ENCODE assay signal across 20 cellular contexts in genomic region chr19:47720669-47721068, GRCh38. TPM values are rescaled to one million over a fixed set of nuclear protein-coding genes. Genes with fewer than 3 reads are reported as not detected.
DNase-seq lines count a peak whose midpoint lies in the region; ATAC-seq and TF ChIP-seq lines count a peak whose summit lies in the region.
"Had no signal": no experiment of that assay in that cellular context is flagged by ENCODE, and none has a peak within 500 bp of the region (broad histone marks: within the 10 kb centered on the region; RNA-seq: fewer than 3 reads in every experiment).

No MANE protein-coding gene starts in this region.

- intact Hi-C loops in HCT116 (cut with micrococcal nuclease) = no loop called here

- no peaks in the 10 kb centered on the region for H4K20me1 ChIP-seq in HCT116 (ENCODE audit: insufficient read depth)

- BruUV-seq in HCT116 (replicated peaks; lab: Mats Ljungman, UMichigan) = TSS peak; percentile 13

- no peak overlapping the region for H3K4me2 ChIP-seq in HCT116 (ENCODE audit: low read length)

- TF ChIP-seq CTCF in HCT116 (IDR thresholded peaks at IDR 0.05 in 2 of 3, conservative IDR thresholded peaks at IDR 0.05 in 1 of 3; ENCODE audit: borderline replicate concordance in 1 of 3, insufficient read depth in 1 of 3, low read depth in 2 of 3, low read length in 2 of 3) = no peak
- no peak for TF ChIP-seq CTCF in chondrocyte (IDR thresholded peaks at IDR 0.05)
- no peak for TF ChIP-seq CTCF in nephron (IDR thresholded peaks at IDR 0.05; ENCODE audit: unreplicated experiment in 3 of 3)
- no peak for TF ChIP-seq CTCF in thoracic aorta (IDR thresholded peaks at IDR 0.05)

- H3K27ac ChIP-seq in HCT116 (ENCODE audit: low read depth, low read length) (no peak overlapping the region), thoracic aorta (peak overlapping the region; percentile 88 to 89)
- H3K27ac ChIP-seq: C4-2B, HL-60 had no signal

- H3K27me3 Mint-ChIP-seq in chondrocyte (ENCODE audit: low read depth) = no peaks in the 10 kb centered on the region
- peaks cover 5% of the 10 kb centered on the region for H3K27me3 Mint-ChIP-seq in nephron (ENCODE audit: low read depth)

- H3K36me3 Mint-ChIP-seq in chondrocyte (ENCODE audit: low read depth) = peaks cover 30% of the 10 kb centered on the region
- H3K36me3 Mint-ChIP-seq in nephron (ENCODE audit: low read depth) = peaks cover 9% of the 10 kb centered on the region
- H3K36me3 Mint-ChIP-seq: activated naive CD4-positive, alpha-beta T cell treated with anti-CD3 and anti-CD28 coated beads, Interleukin-2, amount 10 ng/mL, durations not matched to agents 7 days and 5 days had no signal

- no peaks in the 10 kb centered on the region for H3K9me3 Mint-ChIP-seq in chondrocyte (ENCODE audit: low read depth)
- H3K9me3 Mint-ChIP-seq in nephron = no peaks in the 10 kb centered on the region
- H3K9me3 Mint-ChIP-seq: activated naive CD4-positive, alpha-beta T cell treated with anti-CD3 and anti-CD28 coated beads, Interleukin-2, amount 10 ng/mL, durations not matched to agents 7 days and 5 days had no signal

- no peaks in the 10 kb centered on the region for H3K9me2 ChIP-seq in HCT116 (ENCODE audit: insufficient read depth)

- no peak overlapping the region for H2AFZ ChIP-seq in HCT116 (ENCODE audit: low read depth, low read length, poor library complexity, severe bottlenecking)

- DNase-seq in HCT116 (ENCODE audit: low read depth, low spot score) (no peak), chondrocyte (ENCODE audit: low spot score) (no peak), thoracic aorta (ENCODE audit: low spot score) (no peak), activated T-cell treated with anti-CD3 and anti-CD28 coated beads for 4 hours (no peak)
- DNase-seq in activated CD4-positive, alpha-beta T cell treated with anti-CD3 and anti-CD28 coated beads for 1 hour = no peak
- DNase-seq: activated CD4-positive, CD25-positive, alpha-beta regulatory T cell; activated CD8-positive, alpha-beta memory T cell treated with anti-CD3 and anti-CD28 coated beads, Interleukin-2, amount 50 U/mL, for 48 hours; activated naive CD4-positive, alpha-beta T cell treated with anti-CD3 and anti-CD28 coated beads, Interleukin-2, amount 10 ng/mL, durations not matched to agents 7 days and 5 days; DMS79 treated with DMSO at 0.1 percent for 48 hours; effector CD8-positive, alpha-beta T cell; Kasumi-1; NCI-H1694 treated with DMSO at 0.1 percent for 48 hours; NCI-H510A treated with DMSO at 0.1 percent for 48 hours; PC-3; stimulated activated CD4-positive, alpha-beta T cell treated with anti-CD3 and anti-CD28 coated beads, Interleukin-2, amount 100 ng/mL, for 48 hours; T-helper 1 cell had no signal

- H3K9me3 ChIP-seq in HCT116 (ENCODE audit: control insufficient read depth in 1 of 2, insufficient read depth in 1 of 2, low read depth in 1 of 2, low read length in 2 of 2) (no peaks in the 10 kb centered on the region), thoracic aorta (no peaks in the 10 kb centered on the region)

- peaks cover 19% of the 10 kb centered on the region for H3K79me2 ChIP-seq in HCT116 (ENCODE audit: insufficient read depth, low read length)

- no peak for TF ChIP-seq POLR2A in HCT116 (IDR thresholded peaks at IDR 0.05; ENCODE audit: borderline replicate concordance, extremely low read depth, insufficient read depth, insufficient read length)

- H3K4me1 ChIP-seq in HCT116 (ENCODE audit: control insufficient read depth in 1 of 2, insufficient read depth in 2 of 2, low read length in 2 of 2) (peaks cover 7 to 32% of the 10 kb centered on the region in 2 experiments; a peak in 3 of 4 replicates), thoracic aorta (ENCODE audit: control insufficient read depth in 1 of 2, low read depth in 2 of 2) (peaks cover 35 to 75% of the 10 kb centered on the region in 2 donors)

- H3K36me3 ChIP-seq in HCT116 (ENCODE audit: control insufficient read depth in 1 of 2, insufficient read depth in 2 of 2, low read length in 2 of 2) = peaks cover 3 to 10% of the 10 kb centered on the region in 2 experiments; a peak in 2 of 4 replicates
- H3K36me3 ChIP-seq in thoracic aorta = peaks cover 20% of the 10 kb centered on the region

- no peak overlapping the region for H3K9ac ChIP-seq in HCT116 (ENCODE audit: low read length)

- H3K27me3 ChIP-seq in HCT116 (ENCODE audit: insufficient read depth, low read length) (no peaks in the 10 kb centered on the region), thoracic aorta (replicated peaks; ENCODE audit: insufficient read depth) (no peaks in the 10 kb centered on the region)

- peak overlapping the region; percentile 100 for H3K4me3 Mint-ChIP-seq in chondrocyte (ENCODE audit: unreplicated experiment)
- H3K4me3 Mint-ChIP-seq in nephron = peak overlapping the region in 2 of 3 experiments; percentile 16 to 23
- H3K4me3 Mint-ChIP-seq: activated naive CD4-positive, alpha-beta T cell treated with anti-CD3 and anti-CD28 coated beads, Interleukin-2, amount 10 ng/mL, durations not matched to agents 7 days and 5 days had no signal

- POLR2A ChIA-PET in HCT116 (lab: Charles Lee) = no interaction called here

- RAD21 ChIA-PET in HCT116 (lab: Charles Lee; ENCODE audit: low non-redundant PET in 1 of 2, low total read pairs in 2 of 2, uncharacterized antibody in 2 of 2, unreplicated experiment in 2 of 2) = no interaction called here

- ATAC-seq in HCT116 (no peak), thoracic aorta (ENCODE audit: insufficient number of reproducible peaks, low FRiP score, low read depth) (no peak), GM19324 (IDR thresholded peaks at IDR 0.05; ENCODE audit: low FRiP score, unreplicated experiment) (no peak)
- ATAC-seq: PC-3 had no signal

- H3K4me1 Mint-ChIP-seq in chondrocyte (ENCODE audit: low read depth) = peaks cover 93% of the 10 kb centered on the region
- H3K4me1 Mint-ChIP-seq in nephron = peaks cover 42% of the 10 kb centered on the region
- H3K4me1 Mint-ChIP-seq: activated naive CD4-positive, alpha-beta T cell treated with anti-CD3 and anti-CD28 coated beads, Interleukin-2, amount 10 ng/mL, durations not matched to agents 7 days and 5 days had no signal

- H3K27ac Mint-ChIP-seq in chondrocyte (ENCODE audit: unreplicated experiment) = peak overlapping the region; percentile 95
- peak overlapping the region; percentile 65 to 75 (median 74) for H3K27ac Mint-ChIP-seq in nephron
- H3K27ac Mint-ChIP-seq: activated naive CD4-positive, alpha-beta T cell treated with anti-CD3 and anti-CD28 coated beads, Interleukin-2, amount 10 ng/mL, durations not matched to agents 7 days and 5 days had no signal

- no peak overlapping the region for H3K4me3 ChIP-seq in HCT116 (replicated peaks in 1 of 2; ENCODE audit: low read depth in 1 of 2, low read length in 2 of 2)
- H3K4me3 ChIP-seq in thoracic aorta = no peak overlapping the region

- TF ChIP-seq RAD21 in HCT116 (IDR thresholded peaks at IDR 0.05; ENCODE audit: low read depth) = no peak

- CTCF ChIA-PET in HCT116 (lab: Charles Lee) = no interaction called here

TF ChIP-seq in HCT116, 20 proteins besides CTCF, POLR2A, EP300 and RAD21:
- TF ChIP-seq, protein P1, sequence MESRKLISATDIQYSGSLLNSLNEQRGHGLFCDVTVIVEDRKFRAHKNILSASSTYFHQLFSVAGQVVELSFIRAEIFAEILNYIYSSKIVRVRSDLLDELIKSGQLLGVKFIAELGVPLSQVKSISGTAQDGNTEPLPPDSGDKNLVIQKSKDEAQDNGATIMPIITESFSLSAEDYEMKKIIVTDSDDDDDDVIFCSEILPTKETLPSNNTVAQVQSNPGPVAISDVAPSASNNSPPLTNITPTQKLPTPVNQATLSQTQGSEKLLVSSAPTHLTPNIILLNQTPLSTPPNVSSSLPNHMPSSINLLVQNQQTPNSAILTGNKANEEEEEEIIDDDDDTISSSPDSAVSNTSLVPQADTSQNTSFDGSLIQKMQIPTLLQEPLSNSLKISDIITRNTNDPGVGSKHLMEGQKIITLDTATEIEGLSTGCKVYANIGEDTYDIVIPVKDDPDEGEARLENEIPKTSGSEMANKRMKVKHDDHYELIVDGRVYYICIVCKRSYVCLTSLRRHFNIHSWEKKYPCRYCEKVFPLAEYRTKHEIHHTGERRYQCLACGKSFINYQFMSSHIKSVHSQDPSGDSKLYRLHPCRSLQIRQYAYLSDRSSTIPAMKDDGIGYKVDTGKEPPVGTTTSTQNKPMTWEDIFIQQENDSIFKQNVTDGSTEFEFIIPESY (IDR thresholded peaks at IDR 0.05; ENCODE audit: extremely low read depth, insufficient replicate concordance, low read length) = no peak
- TF ChIP-seq ZNF274 (IDR thresholded peaks at IDR 0.05; ENCODE audit: low read depth, low read length) (no peak), CEBPB (IDR thresholded peaks at IDR 0.05; ENCODE audit: low read depth) (no peak), EZH2 (IDR thresholded peaks at IDR 0.05) (no peak), YY1 (IDR thresholded peaks at IDR 0.05; ENCODE audit: extremely low read depth, insufficient replicate concordance, low read depth, low read length) (no peak), EZH2phosphoT487 (IDR thresholded peaks at IDR 0.05; ENCODE audit: borderline replicate concordance) (no peak), EGR1 (IDR thresholded peaks at IDR 0.05; ENCODE audit: low read depth) (no peak), SIN3A (IDR thresholded peaks at IDR 0.05; ENCODE audit: low read depth) (no peak), POLR2AphosphoS5 (IDR thresholded peaks at IDR 0.05; ENCODE audit: low read depth, low read length) (no peak), SRF (IDR thresholded peaks at IDR 0.05; ENCODE audit: low read depth) (no peak), SP1 (IDR thresholded peaks at IDR 0.05; ENCODE audit: low read depth) (no peak)
- TF ChIP-seq, protein P2, sequence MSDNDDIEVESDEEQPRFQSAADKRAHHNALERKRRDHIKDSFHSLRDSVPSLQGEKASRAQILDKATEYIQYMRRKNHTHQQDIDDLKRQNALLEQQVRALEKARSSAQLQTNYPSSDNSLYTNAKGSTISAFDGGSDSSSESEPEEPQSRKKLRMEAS (IDR thresholded peaks at IDR 0.05) = no peak

RNA-seq across cellular contexts. Expression of gene EHD2, which starts 7.4 kb away (rescaled TPM):
- total RNA-seq in HCT116 (2021; ENCODE audit: unreplicated experiment) (60.5 TPM), chondrocyte (304 to 497 TPM (median 493 TPM) in 3 replicates), thoracic aorta (100 to 1,000 TPM; 141 to 195 TPM)
- 66.6 and 71.3 TPM in 2 replicates for polyA plus RNA-seq in HCT116 (2012)

RNA-seq across cellular contexts. Expression of gene NOP53, which starts 24.7 kb away (rescaled TPM):
- 322 TPM for total RNA-seq in HCT116 (2021; ENCODE audit: unreplicated experiment)
- 333 and 353 TPM in 2 replicates for polyA plus RNA-seq in HCT116 (2012)
- 91.7 to 122 TPM (median 108 TPM) in 3 replicates for total RNA-seq in chondrocyte
- total RNA-seq in thoracic aorta = 100 to 1,000 TPM; 189 to 220 TPM

RNA-seq across cellular contexts. Expression of gene SELENOW, which starts 57.8 kb away (rescaled TPM):
- total RNA-seq in HCT116 (2021; ENCODE audit: unreplicated experiment) (181 TPM), chondrocyte (285 to 351 TPM (median 337 TPM) in 3 replicates), thoracic aorta (1,000 to 10,000 TPM in 1 of 2 donors, 100 to 1,000 TPM in 1; 504 to 1,102 TPM)
- 177 and 232 TPM in 2 replicates for polyA plus RNA-seq in HCT116 (2012)
